Comparison of ENCODE assay signal across 26 cellular contexts in genomic region chr1:2515763-2516080, GRCh38. TPM values are rescaled to one million over a fixed set of nuclear protein-coding genes. Genes with fewer than 3 reads are reported as not detected.
"Had no signal": no experiment of that assay in that cellular context is flagged by ENCODE, and none has a peak within 500 bp of the region (broad histone marks: within the 10 kb centered on the region; RNA-seq: fewer than 3 reads in every experiment).

No MANE protein-coding gene starts in this region.

- H3K9me3 Mint-ChIP-seq: dendritic cell treated with granulocyte-macrophage colony-stimulating factor and Interleukin-4, amounts not matched to agents 40 ng/mL and 50 ng/mL, for 4 days; effector memory CD8-positive, alpha-beta T cell; endodermal cell; mesothelial cell of epicardium had no signal

- ATAC-seq: effector memory CD8-positive, alpha-beta T cell; esophagus mucosa; gastrocnemius medialis; heart right ventricle; left cardiac atrium; left lung; left ventricle myocardium superior; lower lobe of right lung; mucosa of descending colon had no signal

- DNase-seq: colonic mucosa; cortex of kidney; effector CD8-positive, alpha-beta T cell; effector memory CD8-positive, alpha-beta T cell; endodermal cell; erythroblast; esophagus squamous epithelium; foreskin fibroblast; foreskin melanocyte; gastrocnemius medialis; glutamatergic neuron; heart right ventricle; hippocampal formation; left cardiac atrium; left lung; left ventricle myocardium superior; lower lobe of right lung; mesenchymal stem cell; mucosa of descending colon had no signal

- H3K9me3 ChIP-seq: colonic mucosa, esophagus squamous epithelium, gastrocnemius medialis, heart right ventricle, left lung, lower lobe of right lung, mucosa of descending colon had no signal

- H3K4me1 Mint-ChIP-seq: endodermal cell, mesothelial cell of epicardium had no signal

- H3K4me1 ChIP-seq: colonic mucosa, esophagus squamous epithelium, gastrocnemius medialis, left lung, lower lobe of right lung had no signal

- H3K4me3 Mint-ChIP-seq: dendritic cell treated with granulocyte-macrophage colony-stimulating factor and Interleukin-4, amounts not matched to agents 40 ng/mL and 50 ng/mL, for 4 days; effector memory CD8-positive, alpha-beta T cell; endodermal cell; mesothelial cell of epicardium had no signal

- H3K27me3 Mint-ChIP-seq: dendritic cell treated with granulocyte-macrophage colony-stimulating factor and Interleukin-4, amounts not matched to agents 40 ng/mL and 50 ng/mL, for 4 days; effector memory CD8-positive, alpha-beta T cell had no signal

- H3K27ac Mint-ChIP-seq: dendritic cell treated with granulocyte-macrophage colony-stimulating factor and Interleukin-4, amounts not matched to agents 40 ng/mL and 50 ng/mL, for 4 days; effector memory CD8-positive, alpha-beta T cell; endodermal cell; mesothelial cell of epicardium had no signal

- H3K4me3 ChIP-seq: colonic mucosa, esophagus squamous epithelium, gastrocnemius medialis, heart right ventricle, left lung, lower lobe of right lung, mucosa of descending colon had no signal

- H3K27ac ChIP-seq: colonic mucosa, epithelial cell of prostate, esophagus squamous epithelium, gastrocnemius medialis, heart right ventricle, left lung, lower lobe of right lung had no signal

RNA-seq across cellular contexts. Expression of gene HES5, which starts 14.3 kb away (rescaled TPM):
- total RNA-seq: endodermal cell, glomerular endothelial cell, lung microvascular endothelial cell, mesothelial cell of epicardium, myocyte had no signal

RNA-seq across cellular contexts. Expression of gene PLCH2, which starts 39.6 kb away (rescaled TPM):
- total RNA-seq: gastrocnemius medialis had no signal
